10 cellular contexts compared by ENCODE assay signal in the genomic region with DNA sequence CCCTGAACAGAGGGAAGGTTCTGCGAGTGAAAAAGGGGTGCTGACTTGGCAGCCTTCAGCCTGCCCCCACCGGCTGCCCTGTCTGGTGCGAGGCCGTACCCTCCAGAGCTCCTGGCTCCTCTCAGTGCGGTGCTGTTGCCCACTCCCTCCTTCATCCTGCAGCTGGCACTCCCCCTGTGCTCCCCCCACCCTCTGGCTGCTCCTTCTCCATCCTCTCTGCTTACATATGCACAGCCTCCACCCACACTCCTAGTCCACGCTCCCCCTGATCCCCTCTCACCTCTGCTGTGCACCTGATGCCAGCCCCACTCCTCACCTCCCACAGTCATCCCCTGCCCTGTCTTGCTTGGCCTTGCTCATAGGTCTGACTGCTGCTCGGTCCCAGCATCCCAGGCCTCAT.
"Had no signal": no experiment of that assay in that cellular context is flagged by ENCODE, and none has a peak within 500 bp of the region (broad histone marks: within the 10 kb centered on the region; RNA-seq: fewer than 3 reads in every experiment).

No MANE protein-coding gene starts in this region.

- H3K4me1 Mint-ChIP-seq: GM23338, H9 had no signal

- H3K9me3 Mint-ChIP-seq: HFFc6 had no signal

- FAIRE-seq: H1, H54, HTR-8/SVneo had no signal

- DNase-seq: H9, HCEC 1CT, HFFc6, KBM-7 had no signal

- H3K4me3 ChIP-seq: GM23338 had no signal

- H3K27ac Mint-ChIP-seq: GM23338, H9, HFFc6, IgD-negative memory B cell had no signal

- H3K27me3 Mint-ChIP-seq: IgD-negative memory B cell had no signal

- H3K4me3 Mint-ChIP-seq: GM23338, H9, HFFc6, IgD-negative memory B cell had no signal

- ATAC-seq: GM23338 had no signal

- H3K27ac ChIP-seq: HL-60 had no signal
